8 cellular contexts compared by ENCODE assay signal in the genomic region with DNA sequence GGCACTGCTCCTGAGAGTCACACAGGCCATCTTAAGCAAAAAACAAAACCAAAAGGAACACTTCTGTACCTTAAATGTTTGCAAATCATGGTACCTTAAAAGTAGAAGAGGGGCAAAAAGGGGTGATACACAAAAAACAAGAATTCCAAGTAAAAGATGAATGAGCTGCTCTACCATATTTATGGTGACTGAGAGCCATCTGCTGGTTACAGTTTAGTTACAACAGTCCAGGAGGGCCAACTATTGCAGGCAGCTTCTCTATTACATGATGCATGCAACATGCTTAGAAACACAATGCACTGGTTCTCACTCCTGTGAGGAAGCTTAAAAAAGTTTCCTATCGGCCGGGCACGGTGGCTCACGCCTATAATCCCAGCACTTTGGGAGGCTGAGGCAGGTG. TPM values are rescaled to one million over a fixed set of nuclear protein-coding genes. Genes with fewer than 3 reads are reported as not detected.
DNase-seq lines count a peak whose midpoint lies in the region; ATAC-seq, FAIRE-seq and TF ChIP-seq lines count a peak whose summit lies in the region.

No MANE protein-coding gene starts in this region.

- H3K79me2 ChIP-seq in OCI-LY3 (ENCODE audit: low read length), result no peaks in the 10 kb centered on the region

- no peak overlapping the region for H3K4me3 ChIP-seq in OCI-LY3 (ENCODE audit: low read length)

- H4K20me1 ChIP-seq in OCI-LY3 (ENCODE audit: insufficient read depth, low read length), result no peaks in the 10 kb centered on the region

- H3K4me2 ChIP-seq in OCI-LY3 (ENCODE audit: low read length), result no peak overlapping the region

- DNase-seq in AG20443 (ENCODE audit: low spot score) (peak; percentile 70), GM13977 (ENCODE audit: low spot score) (peak; percentile 46), myocyte (ENCODE audit: low read depth) (peak; percentile 60)
- no peak for DNase-seq in activated naive CD4-positive, alpha-beta T cell treated with anti-CD3 and anti-CD28 coated beads, Interleukin-2, amount 50 U/mL, for 16 hours

- no peak overlapping the region for H3K27ac ChIP-seq in OCI-LY3 (ENCODE audit: low read length)

- peak; percentile 58 for FAIRE-seq in endometrium (lab: Jason Lieb, UNC)

- no peak overlapping the region for H2AFZ ChIP-seq in OCI-LY3 (ENCODE audit: low read depth, low read length)

- no peaks in the 10 kb centered on the region for H3K4me1 ChIP-seq in OCI-LY3 (ENCODE audit: low read length)

- no peaks in the 10 kb centered on the region for H3K27me3 ChIP-seq in OCI-LY3 (ENCODE audit: low read depth, low read length)

- no peaks in the 10 kb centered on the region for H3K9me3 ChIP-seq in OCI-LY3 (ENCODE audit: insufficient read depth, low read length)

- no peak overlapping the region for H3K9ac ChIP-seq in OCI-LY3 (ENCODE audit: low read length)

- ATAC-seq in GM19035 (IDR thresholded peaks at IDR 0.05; ENCODE audit: unreplicated experiment) (no peak), GM18873 (IDR thresholded peaks at IDR 0.05; ENCODE audit: low FRiP score, unreplicated experiment) (no peak)

- peak; percentile 66 for TF ChIP-seq CTCF in GM13977 (IDR thresholded peaks at IDR 0.05; ENCODE audit: extremely low read depth, insufficient read depth, missing control alignments)
- peak; percentile 59 for TF ChIP-seq CTCF in OCI-LY3 (IDR thresholded peaks at IDR 0.05; ENCODE audit: low read depth, low read length)

- H3K36me3 ChIP-seq in OCI-LY3 (replicated peaks; ENCODE audit: low read depth, low read length), result no peaks in the 10 kb centered on the region

- in situ Hi-C loops in GM13977 (cut with MboI; ENCODE audit: low pct_unique_long_range_greater_than_20kb, low sequenced_read_pairs, unreplicated experiment), result no loop called here

RNA-seq across cellular contexts. Expression of a gene that starts 53.5 kb away (rescaled TPM):
- total RNA-seq in myocyte, result 44.6 and 55.9 TPM in 2 replicates
- 68.6 TPM for polyA plus RNA-seq in myocyte (2012)

RNA-seq across cellular contexts. Expression of a gene that starts 54.4 kb away (rescaled TPM):
- not detected in 2 replicates for total RNA-seq in myocyte
- 0.15 TPM for polyA plus RNA-seq in myocyte (2012)
